16 cellular contexts compared by ENCODE assay signal in the genomic region with DNA sequence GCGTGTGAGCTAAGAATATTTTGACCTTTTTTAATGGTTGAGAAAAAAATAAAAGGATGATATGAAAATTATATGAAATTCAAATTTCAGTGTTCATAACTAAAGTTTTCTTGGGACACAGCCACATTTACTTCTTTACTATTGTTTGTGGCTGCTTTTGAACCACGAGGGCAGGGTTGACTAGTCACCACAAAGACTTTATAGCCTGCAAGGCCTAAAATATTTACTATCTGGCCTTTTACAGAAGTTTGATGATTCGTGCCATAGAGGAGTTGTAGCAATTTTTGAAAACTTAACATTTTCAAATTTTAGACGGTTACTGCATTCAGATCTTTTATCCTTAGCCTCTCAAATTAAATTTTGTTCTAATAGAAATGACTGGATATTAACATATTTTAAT.
DNase-seq lines count a peak whose midpoint lies in the region; ATAC-seq, FAIRE-seq and TF ChIP-seq lines count a peak whose summit lies in the region.
"Had no signal": no experiment of that assay in that cellular context is flagged by ENCODE, and none has a peak within 500 bp of the region (broad histone marks: within the 10 kb centered on the region; RNA-seq: fewer than 3 reads in every experiment).

No MANE protein-coding gene starts in this region.

- ATAC-seq in GM21515 (IDR thresholded peaks at IDR 0.05; ENCODE audit: unreplicated experiment) = no peak
- ATAC-seq in HG03045 (IDR thresholded peaks at IDR 0.05; ENCODE audit: unreplicated experiment) = no peak
- ATAC-seq: heart right ventricle, left colon had no signal

- TF ChIP-seq POLR2A in GM12891 (IDR thresholded peaks at IDR 0.05; ENCODE audit: low read depth, low read length) = no peak

- DNase-seq in EL (peak; percentile 31), M059J (ENCODE audit: low read depth) (peak; percentile 53), amniotic epithelial cell (ENCODE audit: low read depth) (peak; percentile 58), iris pigment epithelial cell (ENCODE audit: low read depth) (peak; percentile 65), GM19239 (ENCODE audit: insufficient read length, low spot score) (no peak), GM12891 (ENCODE audit: insufficient read length, low spot score) (no peak)
- DNase-seq: activated CD4-positive, alpha-beta T cell treated with anti-CD3 and anti-CD28 coated beads, Interleukin-2, amount 10 ng/mL, durations not matched to agents 24 days and 14 days; activated naive CD4-positive, alpha-beta T cell treated with anti-CD3 and anti-CD28 coated beads, Interleukin-2, amount 50 U/mL, for 16 hours; heart right ventricle; left colon; mesendoderm; NK-92 treated with Interleukin-12 subunit alpha and Interleukin-12 subunit beta, amount 100 ng/mL, for 24 hours; stimulated activated CD8-positive, alpha-beta memory T cell treated with anti-CD3 and anti-CD28 coated beads, Interleukin-4, amount 100 ng/mL, for 48 hours had no signal

- no peak for FAIRE-seq in GM19239 (lab: Jason Lieb, UNC)
- FAIRE-seq in GM12891 (lab: Jason Lieb, UNC) = no peak
- FAIRE-seq: D721Med had no signal

TF ChIP-seq in GM12891, 5 proteins besides CTCF, POLR2A, EP300 and RAD21:
- TF ChIP-seq TAF1 (IDR thresholded peaks at IDR 0.05; ENCODE audit: low read depth, low read length) = no peak
- no peak for TF ChIP-seq POLR2AphosphoS5 (IDR thresholded peaks at IDR 0.05; ENCODE audit: low read depth, low read length)
- TF ChIP-seq SPI1 (IDR thresholded peaks at IDR 0.05; ENCODE audit: low read depth, low read length) = no peak
- no peak for TF ChIP-seq POU2F2 (IDR thresholded peaks at IDR 0.05; ENCODE audit: low read depth, low read length)
- no peak for TF ChIP-seq PAX5 (IDR thresholded peaks at IDR 0.05; ENCODE audit: insufficient read depth, low read length, severe bottlenecking)
TF ChIP-seq in GM12891: peak in this region for 0.

Comparison
In these comparisons a context has a peak if more than half of its experiments do, and no peak if none do; other contexts are left out.
1. DNase-seq: peak in EL (single experiment), M059J (single experiment), amniotic epithelial cell (single experiment) and iris pigment epithelial cell (single experiment); none in GM19239 (single experiment) and GM12891 (single experiment).